9 cellular contexts compared by ENCODE assay signal in genomic region chr16:1991588-1992474, GRCh38. TPM values are rescaled to one million over a fixed set of nuclear protein-coding genes. Genes with fewer than 3 reads are reported as not detected.
DNase-seq lines count a peak whose midpoint lies in the region; ATAC-seq, FAIRE-seq and TF ChIP-seq lines count a peak whose summit lies in the region.
"Had no signal": no experiment of that assay in that cellular context is flagged by ENCODE, and none has a peak within 500 bp of the region (broad histone marks: within the 10 kb centered on the region; RNA-seq: fewer than 3 reads in every experiment).

No MANE protein-coding gene starts in this region.

- TF ChIP-seq POLR2A in breast epithelium (IDR thresholded peaks at IDR 0.05) = no peak

- H3K4me3 ChIP-seq in breast epithelium (peak overlapping the region; percentile 30 to 67 (median 48)), skin epidermis (peak overlapping the region; percentile 20 to 33 (median 27))
- H3K4me3 ChIP-seq: HAP-1 had no signal

- peak; percentile 38 for ATAC-seq in HG03571 (IDR thresholded peaks at IDR 0.05; ENCODE audit: unreplicated experiment)

- H3K4me1 ChIP-seq in breast epithelium = peaks cover 0 to 15% of the 10 kb centered on the region in 2 donors
- H3K4me1 ChIP-seq: HAP-1 had no signal

- FAIRE-seq in GM19239 (lab: Jason Lieb, UNC) = peak; percentile 95

- intact Hi-C loops in breast epithelium (cut with DNase I; ENCODE audit: low total_unique reads) = no loop called here

- H3K36me3 ChIP-seq in breast epithelium = no peaks in the 10 kb centered on the region

- peak; percentile 93 for DNase-seq in AG08395 (ENCODE audit: low spot score)
- DNase-seq in GM19239 (ENCODE audit: insufficient read length, low spot score) = peak; percentile 99
- DNase-seq in activated CD4-positive, CD25-positive, alpha-beta regulatory T cell (lab: John Stamatoyannopoulos, UW) = peak; percentile 97 to 99 (median 98)
- peak; percentile 87 to 92 for DNase-seq in breast epithelium (ENCODE audit: low spot score in 2 of 2)
- peak; percentile 98 for DNase-seq in iPS-NIHi11 (ENCODE audit: low spot score)
- no peak for DNase-seq in SK-N-DZ (ENCODE audit: low spot score)

- H3K27ac ChIP-seq in breast epithelium (peak overlapping the region; percentile 15 to 31), skin epidermis (peak overlapping the region in 10 of 21 experiments; percentile 10 to 80 (median 50))

- no peak for TF ChIP-seq CTCF in breast epithelium (IDR thresholded peaks at IDR 0.05)

- no peaks in the 10 kb centered on the region for H3K9me3 ChIP-seq in breast epithelium
- H3K9me3 ChIP-seq: HAP-1 had no signal

- H3K27me3 ChIP-seq in breast epithelium = peaks cover 5 to 25% of the 10 kb centered on the region in 2 donors

RNA-seq across cellular contexts. Expression of gene SYNGR3, which starts 2.1 kb away (rescaled TPM):
- total RNA-seq in breast epithelium = 1 to 10 TPM in 1 of 3 donors, under 1 TPM in 2; 0.44 to 2.0 (median 0.64) TPM
- polyA plus RNA-seq in SK-N-DZ (2014; cell fraction: cytosol; rRNA removed) = 11.1 and 18.9 TPM in 2 replicates
- polyA plus RNA-seq in SK-N-DZ (2014; cell fraction: nucleus; rRNA removed) = 25.7 and 34.4 TPM in 2 replicates

RNA-seq across cellular contexts. Expression of gene GFER, which starts 7.8 kb away (rescaled TPM):
- total RNA-seq in breast epithelium = 10 to 100 TPM; 15.7 to 18.1 (median 17.9) TPM
- polyA plus RNA-seq in SK-N-DZ (2014; cell fraction: cytosol; rRNA removed) = 49.5 and 50.6 TPM in 2 replicates
- 69.2 and 77.4 TPM in 2 replicates for polyA plus RNA-seq in SK-N-DZ (2014; cell fraction: nucleus; rRNA removed)

RNA-seq across cellular contexts. Expression of gene NOXO1, which starts 10.6 kb away (rescaled TPM):
- under 1 TPM in 2 of 3 donors, not detected in 1; 0.88 to 0.98 TPM for total RNA-seq in breast epithelium
- polyA plus RNA-seq in SK-N-DZ (2014; cell fraction: cytosol; rRNA removed) = 1.3 TPM in 1 of 2 replicates, not detected in the other
- polyA plus RNA-seq in SK-N-DZ (2014; cell fraction: nucleus; rRNA removed) = 2.5 TPM in 1 of 2 replicates, not detected in the other

RNA-seq across cellular contexts. Expression of gene ZNF598, which starts 17.8 kb away (rescaled TPM):
- 10 to 100 TPM; 16.0 to 25.2 (median 22.2) TPM for total RNA-seq in breast epithelium
- 54.0 and 59.4 TPM in 2 replicates for polyA plus RNA-seq in SK-N-DZ (2014; cell fraction: cytosol; rRNA removed)
- polyA plus RNA-seq in SK-N-DZ (2014; cell fraction: nucleus; rRNA removed) = 160 and 226 TPM in 2 replicates

RNA-seq across cellular contexts. Expression of gene TBL3, which starts 20.0 kb away (rescaled TPM):
- 10 to 100 TPM; 32.9 to 42.3 (median 33.1) TPM for total RNA-seq in breast epithelium
- 88.7 and 137 TPM in 2 replicates for polyA plus RNA-seq in SK-N-DZ (2014; cell fraction: cytosol; rRNA removed)
- 187 and 198 TPM in 2 replicates for polyA plus RNA-seq in SK-N-DZ (2014; cell fraction: nucleus; rRNA removed)
